Comparison of ENCODE assay signal across 1 cellular context in the genomic region with DNA sequence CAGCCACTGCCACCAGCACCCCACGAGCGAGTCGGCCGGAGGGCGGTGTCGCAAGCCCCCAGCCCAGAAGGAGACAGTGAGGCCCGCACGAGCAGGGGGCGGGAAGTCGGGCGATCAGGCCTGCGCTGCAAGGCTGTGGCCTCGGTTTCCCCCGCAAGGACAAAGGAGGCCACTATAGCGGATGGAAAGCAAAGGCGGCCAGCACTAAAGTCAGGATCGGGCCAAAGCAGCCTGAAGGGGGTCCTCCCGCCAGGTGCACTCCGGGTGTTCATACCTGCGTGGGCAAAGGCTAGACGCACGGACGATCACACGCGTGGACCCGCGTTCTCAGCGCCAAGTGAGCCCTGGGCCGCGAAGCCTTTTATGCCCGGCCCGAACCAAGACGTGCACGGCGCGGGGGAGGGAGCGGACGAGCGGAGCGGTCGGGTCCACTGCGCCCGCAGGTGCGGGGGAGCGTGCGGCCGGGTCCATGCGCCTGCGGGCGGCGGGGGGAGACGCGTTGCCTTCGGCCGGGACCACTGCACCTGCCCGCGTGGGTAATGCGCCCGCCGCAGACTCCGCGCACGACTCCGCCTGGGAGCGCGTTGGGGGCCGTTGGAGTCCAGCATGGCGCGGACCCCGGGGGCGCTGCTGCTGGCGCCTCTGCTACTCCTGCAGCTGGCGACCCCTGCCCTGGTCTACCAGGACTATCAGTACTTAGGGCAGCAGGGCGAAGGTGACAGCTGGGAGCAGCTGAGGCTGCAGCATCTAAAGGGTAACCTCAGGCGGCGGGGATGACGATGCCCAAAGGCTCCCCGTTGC.
TF ChIP-seq lines count a peak whose summit lies in the region.

A gene (minus strand): TSS at position 335 of the 801 bp plus-strand sequence. CDS start 539 bp downstream, outside the sequence.
A gene (plus strand): TSS at position 604 of the 801 bp plus-strand sequence. CDS start 3 bp downstream, at position 607.

TF ChIP-seq in HepG2, 621 proteins besides CTCF, POLR2A, EP300 and RAD21 (continued from another document and continues in another):
- TF ChIP-seq, protein P1, sequence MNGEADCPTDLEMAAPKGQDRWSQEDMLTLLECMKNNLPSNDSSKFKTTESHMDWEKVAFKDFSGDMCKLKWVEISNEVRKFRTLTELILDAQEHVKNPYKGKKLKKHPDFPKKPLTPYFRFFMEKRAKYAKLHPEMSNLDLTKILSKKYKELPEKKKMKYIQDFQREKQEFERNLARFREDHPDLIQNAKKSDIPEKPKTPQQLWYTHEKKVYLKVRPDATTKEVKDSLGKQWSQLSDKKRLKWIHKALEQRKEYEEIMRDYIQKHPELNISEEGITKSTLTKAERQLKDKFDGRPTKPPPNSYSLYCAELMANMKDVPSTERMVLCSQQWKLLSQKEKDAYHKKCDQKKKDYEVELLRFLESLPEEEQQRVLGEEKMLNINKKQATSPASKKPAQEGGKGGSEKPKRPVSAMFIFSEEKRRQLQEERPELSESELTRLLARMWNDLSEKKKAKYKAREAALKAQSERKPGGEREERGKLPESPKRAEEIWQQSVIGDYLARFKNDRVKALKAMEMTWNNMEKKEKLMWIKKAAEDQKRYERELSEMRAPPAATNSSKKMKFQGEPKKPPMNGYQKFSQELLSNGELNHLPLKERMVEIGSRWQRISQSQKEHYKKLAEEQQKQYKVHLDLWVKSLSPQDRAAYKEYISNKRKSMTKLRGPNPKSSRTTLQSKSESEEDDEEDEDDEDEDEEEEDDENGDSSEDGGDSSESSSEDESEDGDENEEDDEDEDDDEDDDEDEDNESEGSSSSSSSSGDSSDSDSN (CRISPR knock-in tag; IDR thresholded peaks at IDR 0.05): peak; percentile 85
- no peak for TF ChIP-seq LCORL (IDR thresholded peaks at IDR 0.05)
- TF ChIP-seq LCORL (CRISPR knock-in tag; IDR thresholded peaks at IDR 0.05): peak; percentile 14; the same call in 1 of the 2 replicates
- peak; percentile 60 for TF ChIP-seq ERF (CRISPR knock-in tag; IDR thresholded peaks at IDR 0.05)
- TF ChIP-seq SAFB2 (CRISPR knock-in tag; IDR thresholded peaks at IDR 0.05; ENCODE audit: borderline replicate concordance, low read depth): peak; percentile 88
- TF ChIP-seq, protein P2, sequence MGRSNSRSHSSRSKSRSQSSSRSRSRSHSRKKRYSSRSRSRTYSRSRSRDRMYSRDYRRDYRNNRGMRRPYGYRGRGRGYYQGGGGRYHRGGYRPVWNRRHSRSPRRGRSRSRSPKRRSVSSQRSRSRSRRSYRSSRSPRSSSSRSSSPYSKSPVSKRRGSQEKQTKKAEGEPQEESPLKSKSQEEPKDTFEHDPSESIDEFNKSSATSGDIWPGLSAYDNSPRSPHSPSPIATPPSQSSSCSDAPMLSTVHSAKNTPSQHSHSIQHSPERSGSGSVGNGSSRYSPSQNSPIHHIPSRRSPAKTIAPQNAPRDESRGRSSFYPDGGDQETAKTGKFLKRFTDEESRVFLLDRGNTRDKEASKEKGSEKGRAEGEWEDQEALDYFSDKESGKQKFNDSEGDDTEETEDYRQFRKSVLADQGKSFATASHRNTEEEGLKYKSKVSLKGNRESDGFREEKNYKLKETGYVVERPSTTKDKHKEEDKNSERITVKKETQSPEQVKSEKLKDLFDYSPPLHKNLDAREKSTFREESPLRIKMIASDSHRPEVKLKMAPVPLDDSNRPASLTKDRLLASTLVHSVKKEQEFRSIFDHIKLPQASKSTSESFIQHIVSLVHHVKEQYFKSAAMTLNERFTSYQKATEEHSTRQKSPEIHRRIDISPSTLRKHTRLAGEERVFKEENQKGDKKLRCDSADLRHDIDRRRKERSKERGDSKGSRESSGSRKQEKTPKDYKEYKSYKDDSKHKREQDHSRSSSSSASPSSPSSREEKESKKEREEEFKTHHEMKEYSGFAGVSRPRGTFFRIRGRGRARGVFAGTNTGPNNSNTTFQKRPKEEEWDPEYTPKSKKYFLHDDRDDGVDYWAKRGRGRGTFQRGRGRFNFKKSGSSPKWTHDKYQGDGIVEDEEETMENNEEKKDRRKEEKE (IDR thresholded peaks at IDR 0.05): no peak
- TF ChIP-seq, protein P3, sequence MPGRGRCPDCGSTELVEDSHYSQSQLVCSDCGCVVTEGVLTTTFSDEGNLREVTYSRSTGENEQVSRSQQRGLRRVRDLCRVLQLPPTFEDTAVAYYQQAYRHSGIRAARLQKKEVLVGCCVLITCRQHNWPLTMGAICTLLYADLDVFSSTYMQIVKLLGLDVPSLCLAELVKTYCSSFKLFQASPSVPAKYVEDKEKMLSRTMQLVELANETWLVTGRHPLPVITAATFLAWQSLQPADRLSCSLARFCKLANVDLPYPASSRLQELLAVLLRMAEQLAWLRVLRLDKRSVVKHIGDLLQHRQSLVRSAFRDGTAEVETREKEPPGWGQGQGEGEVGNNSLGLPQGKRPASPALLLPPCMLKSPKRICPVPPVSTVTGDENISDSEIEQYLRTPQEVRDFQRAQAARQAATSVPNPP (CRISPR knock-in tag; IDR thresholded peaks at IDR 0.05): no peak
- peak; percentile 84 for TF ChIP-seq GABPB1 (CRISPR knock-in tag; IDR thresholded peaks at IDR 0.05)
- no peak for TF ChIP-seq SNRNP70 (IDR thresholded peaks at IDR 0.05; ENCODE audit: low read depth, low read length)
- 0 out of 2 replicates have a peak, but pooled peaks have one; percentile 21 for TF ChIP-seq ZNF589 (CRISPR knock-in tag; conservative IDR thresholded peaks at IDR 0.05)
- no peak for TF ChIP-seq ZNF496 (CRISPR knock-in tag; IDR thresholded peaks at IDR 0.05; ENCODE audit: insufficient replicate concordance)
- peak; percentile 96 for TF ChIP-seq ZNF572 (CRISPR knock-in tag; IDR thresholded peaks at IDR 0.05)
- TF ChIP-seq YEATS4 (CRISPR knock-in tag; IDR thresholded peaks at IDR 0.05; ENCODE audit: borderline replicate concordance): peak; percentile 76
- TF ChIP-seq, protein P4, sequence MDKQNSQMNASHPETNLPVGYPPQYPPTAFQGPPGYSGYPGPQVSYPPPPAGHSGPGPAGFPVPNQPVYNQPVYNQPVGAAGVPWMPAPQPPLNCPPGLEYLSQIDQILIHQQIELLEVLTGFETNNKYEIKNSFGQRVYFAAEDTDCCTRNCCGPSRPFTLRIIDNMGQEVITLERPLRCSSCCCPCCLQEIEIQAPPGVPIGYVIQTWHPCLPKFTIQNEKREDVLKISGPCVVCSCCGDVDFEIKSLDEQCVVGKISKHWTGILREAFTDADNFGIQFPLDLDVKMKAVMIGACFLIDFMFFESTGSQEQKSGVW (CRISPR knock-in tag; IDR thresholded peaks at IDR 0.05; ENCODE audit: borderline replicate concordance): no peak; the same call in 1 of the 2 replicates
- TF ChIP-seq MYNN (CRISPR knock-in tag; IDR thresholded peaks at IDR 0.05; ENCODE audit: low read depth): 0 out of 2 replicates have a peak, but pooled peaks have one; percentile 23
- peak; percentile 56; the same call in 1 of the 2 replicates for TF ChIP-seq ZNF780A (CRISPR knock-in tag; IDR thresholded peaks at IDR 0.05)
- no peak for TF ChIP-seq PAX8 (CRISPR knock-in tag; IDR thresholded peaks at IDR 0.05; ENCODE audit: borderline replicate concordance)
- TF ChIP-seq, protein P5, sequence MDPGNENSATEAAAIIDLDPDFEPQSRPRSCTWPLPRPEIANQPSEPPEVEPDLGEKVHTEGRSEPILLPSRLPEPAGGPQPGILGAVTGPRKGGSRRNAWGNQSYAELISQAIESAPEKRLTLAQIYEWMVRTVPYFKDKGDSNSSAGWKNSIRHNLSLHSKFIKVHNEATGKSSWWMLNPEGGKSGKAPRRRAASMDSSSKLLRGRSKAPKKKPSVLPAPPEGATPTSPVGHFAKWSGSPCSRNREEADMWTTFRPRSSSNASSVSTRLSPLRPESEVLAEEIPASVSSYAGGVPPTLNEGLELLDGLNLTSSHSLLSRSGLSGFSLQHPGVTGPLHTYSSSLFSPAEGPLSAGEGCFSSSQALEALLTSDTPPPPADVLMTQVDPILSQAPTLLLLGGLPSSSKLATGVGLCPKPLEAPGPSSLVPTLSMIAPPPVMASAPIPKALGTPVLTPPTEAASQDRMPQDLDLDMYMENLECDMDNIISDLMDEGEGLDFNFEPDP (CRISPR knock-in tag; conservative IDR thresholded peaks at IDR 0.05): peak; percentile 98; the same call in 1 of the 2 replicates
- TF ChIP-seq, protein P6, sequence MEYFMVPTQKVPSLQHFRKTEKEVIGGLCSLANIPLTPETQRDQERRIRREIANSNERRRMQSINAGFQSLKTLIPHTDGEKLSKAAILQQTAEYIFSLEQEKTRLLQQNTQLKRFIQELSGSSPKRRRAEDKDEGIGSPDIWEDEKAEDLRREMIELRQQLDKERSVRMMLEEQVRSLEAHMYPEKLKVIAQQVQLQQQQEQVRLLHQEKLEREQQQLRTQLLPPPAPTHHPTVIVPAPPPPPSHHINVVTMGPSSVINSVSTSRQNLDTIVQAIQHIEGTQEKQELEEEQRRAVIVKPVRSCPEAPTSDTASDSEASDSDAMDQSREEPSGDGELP (IDR thresholded peaks at IDR 0.05; ENCODE audit: borderline replicate concordance, low read depth): peak; percentile 85
- no peak; the same call in 1 of the 2 replicates for TF ChIP-seq ZNF615 (CRISPR knock-in tag; IDR thresholded peaks at IDR 0.05; ENCODE audit: borderline replicate concordance)
- TF ChIP-seq, protein P7, sequence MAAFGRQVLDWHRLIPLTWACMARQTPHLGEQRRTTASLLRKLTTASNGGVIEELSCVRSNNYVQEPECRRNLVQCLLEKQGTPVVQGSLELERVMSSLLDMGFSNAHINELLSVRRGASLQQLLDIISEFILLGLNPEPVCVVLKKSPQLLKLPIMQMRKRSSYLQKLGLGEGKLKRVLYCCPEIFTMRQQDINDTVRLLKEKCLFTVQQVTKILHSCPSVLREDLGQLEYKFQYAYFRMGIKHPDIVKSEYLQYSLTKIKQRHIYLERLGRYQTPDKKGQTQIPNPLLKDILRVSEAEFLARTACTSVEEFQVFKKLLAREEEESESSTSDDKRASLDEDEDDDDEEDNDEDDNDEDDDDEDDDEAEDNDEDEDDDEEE (CRISPR knock-in tag; IDR thresholded peaks at IDR 0.05): peak; percentile 94
- no peak for TF ChIP-seq ZFP36 (IDR thresholded peaks at IDR 0.05; ENCODE audit: borderline replicate concordance, low read depth, low read length, partially characterized antibody)
- no peak for TF ChIP-seq NFIB (CRISPR knock-in tag; IDR thresholded peaks at IDR 0.05; ENCODE audit: borderline replicate concordance)
- TF ChIP-seq RARA (CRISPR knock-in tag; IDR thresholded peaks at IDR 0.05): no peak; the same call in 1 of the 2 replicates
- TF ChIP-seq, protein P8, sequence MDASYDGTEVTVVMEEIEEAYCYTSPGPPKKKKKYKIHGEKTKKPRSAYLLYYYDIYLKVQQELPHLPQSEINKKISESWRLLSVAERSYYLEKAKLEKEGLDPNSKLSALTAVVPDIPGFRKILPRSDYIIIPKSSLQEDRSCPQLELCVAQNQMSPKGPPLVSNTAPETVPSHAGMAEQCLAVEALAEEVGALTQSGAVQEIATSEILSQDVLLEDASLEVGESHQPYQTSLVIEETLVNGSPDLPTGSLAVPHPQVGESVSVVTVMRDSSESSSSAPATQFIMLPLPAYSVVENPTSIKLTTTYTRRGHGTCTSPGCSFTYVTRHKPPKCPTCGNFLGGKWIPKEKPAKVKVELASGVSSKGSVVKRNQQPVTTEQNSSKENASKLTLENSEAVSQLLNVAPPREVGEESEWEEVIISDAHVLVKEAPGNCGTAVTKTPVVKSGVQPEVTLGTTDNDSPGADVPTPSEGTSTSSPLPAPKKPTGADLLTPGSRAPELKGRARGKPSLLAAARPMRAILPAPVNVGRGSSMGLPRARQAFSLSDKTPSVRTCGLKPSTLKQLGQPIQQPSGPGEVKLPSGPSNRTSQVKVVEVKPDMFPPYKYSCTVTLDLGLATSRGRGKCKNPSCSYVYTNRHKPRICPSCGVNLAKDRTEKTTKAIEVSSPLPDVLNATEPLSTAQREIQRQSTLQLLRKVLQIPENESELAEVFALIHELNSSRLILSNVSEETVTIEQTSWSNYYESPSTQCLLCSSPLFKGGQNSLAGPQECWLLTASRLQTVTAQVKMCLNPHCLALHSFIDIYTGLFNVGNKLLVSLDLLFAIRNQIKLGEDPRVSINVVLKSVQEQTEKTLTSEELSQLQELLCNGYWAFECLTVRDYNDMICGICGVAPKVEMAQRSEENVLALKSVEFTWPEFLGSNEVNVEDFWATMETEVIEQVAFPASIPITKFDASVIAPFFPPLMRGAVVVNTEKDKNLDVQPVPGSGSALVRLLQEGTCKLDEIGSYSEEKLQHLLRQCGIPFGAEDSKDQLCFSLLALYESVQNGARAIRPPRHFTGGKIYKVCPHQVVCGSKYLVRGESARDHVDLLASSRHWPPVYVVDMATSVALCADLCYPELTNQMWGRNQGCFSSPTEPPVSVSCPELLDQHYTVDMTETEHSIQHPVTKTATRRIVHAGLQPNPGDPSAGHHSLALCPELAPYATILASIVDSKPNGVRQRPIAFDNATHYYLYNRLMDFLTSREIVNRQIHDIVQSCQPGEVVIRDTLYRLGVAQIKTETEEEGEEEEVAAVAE (CRISPR knock-in tag; IDR thresholded peaks at IDR 0.05; ENCODE audit: borderline replicate concordance): no peak
- peak; percentile 63; the same call in 1 of the 2 replicates for TF ChIP-seq GFI1 (CRISPR knock-in tag; IDR thresholded peaks at IDR 0.05; ENCODE audit: borderline replicate concordance)
- TF ChIP-seq SKI (IDR thresholded peaks at IDR 0.05; ENCODE audit: partially characterized antibody): no peak
- TF ChIP-seq DR1 (CRISPR knock-in tag; IDR thresholded peaks at IDR 0.05): peak; percentile 97
- no peak for TF ChIP-seq ZNF773 (CRISPR knock-in tag; IDR thresholded peaks at IDR 0.05; ENCODE audit: borderline replicate concordance)
- peak; percentile 77; the same call in 1 of the 2 replicates for TF ChIP-seq KMT2A (CRISPR knock-in tag; IDR thresholded peaks at IDR 0.05)
- TF ChIP-seq, protein P9, sequence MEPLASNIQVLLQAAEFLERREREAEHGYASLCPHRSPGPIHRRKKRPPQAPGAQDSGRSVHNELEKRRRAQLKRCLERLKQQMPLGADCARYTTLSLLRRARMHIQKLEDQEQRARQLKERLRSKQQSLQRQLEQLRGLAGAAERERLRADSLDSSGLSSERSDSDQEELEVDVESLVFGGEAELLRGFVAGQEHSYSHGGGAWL (CRISPR knock-in tag; IDR thresholded peaks at IDR 0.05): peak; percentile 84; the same call in 1 of the 2 replicates
- TF ChIP-seq ZNF326 (CRISPR knock-in tag; IDR thresholded peaks at IDR 0.05; ENCODE audit: borderline replicate concordance): no peak
- TF ChIP-seq ZNF562 (CRISPR knock-in tag; IDR thresholded peaks at IDR 0.05; ENCODE audit: borderline replicate concordance): no peak
- TF ChIP-seq, protein P10, sequence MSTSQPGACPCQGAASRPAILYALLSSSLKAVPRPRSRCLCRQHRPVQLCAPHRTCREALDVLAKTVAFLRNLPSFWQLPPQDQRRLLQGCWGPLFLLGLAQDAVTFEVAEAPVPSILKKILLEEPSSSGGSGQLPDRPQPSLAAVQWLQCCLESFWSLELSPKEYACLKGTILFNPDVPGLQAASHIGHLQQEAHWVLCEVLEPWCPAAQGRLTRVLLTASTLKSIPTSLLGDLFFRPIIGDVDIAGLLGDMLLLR (CRISPR knock-in tag; IDR thresholded peaks at IDR 0.05): no peak; the same call in 1 of the 2 replicates
- no peak for TF ChIP-seq CEBPB (IDR thresholded peaks at IDR 0.05; ENCODE audit: borderline replicate concordance, low read depth, low read length)
- TF ChIP-seq MAFK (conservative IDR thresholded peaks at IDR 0.05 in 1 of 2, IDR thresholded peaks at IDR 0.05 in 1 of 2; ENCODE audit: low read length in 2 of 2): no peak
- TF ChIP-seq, protein P11, sequence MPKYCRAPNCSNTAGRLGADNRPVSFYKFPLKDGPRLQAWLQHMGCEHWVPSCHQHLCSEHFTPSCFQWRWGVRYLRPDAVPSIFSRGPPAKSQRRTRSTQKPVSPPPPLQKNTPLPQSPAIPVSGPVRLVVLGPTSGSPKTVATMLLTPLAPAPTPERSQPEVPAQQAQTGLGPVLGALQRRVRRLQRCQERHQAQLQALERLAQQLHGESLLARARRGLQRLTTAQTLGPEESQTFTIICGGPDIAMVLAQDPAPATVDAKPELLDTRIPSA (CRISPR knock-in tag; IDR thresholded peaks at IDR 0.05; ENCODE audit: borderline replicate concordance): 0 out of 2 replicates have a peak, but pooled peaks have one; percentile 47
- no peak for TF ChIP-seq TCF7 (IDR thresholded peaks at IDR 0.05; ENCODE audit: low read depth)
- no peak for TF ChIP-seq FOXM1 (CRISPR knock-in tag; IDR thresholded peaks at IDR 0.05)
- TF ChIP-seq KAT7 (CRISPR knock-in tag; IDR thresholded peaks at IDR 0.05; ENCODE audit: borderline replicate concordance): peak; percentile 91; the same call in 1 of the 2 replicates
